Comparison of ENCODE assay signal across 15 cellular contexts in genomic region chr5:65938256-65938655, GRCh38. TPM values are rescaled to one million over a fixed set of nuclear protein-coding genes. Genes with fewer than 3 reads are reported as not detected.
DNase-seq lines count a peak whose midpoint lies in the region; ATAC-seq lines count a peak whose summit lies in the region.
"Had no signal": no experiment of that assay in that cellular context is flagged by ENCODE, and none has a peak within 500 bp of the region (broad histone marks: within the 10 kb centered on the region; RNA-seq: fewer than 3 reads in every experiment).

No MANE protein-coding gene starts in this region.

- H3K4me3 Mint-ChIP-seq in naive thymus-derived CD8-positive, alpha-beta T cell, result peak overlapping the region in 2 of 10 donors; percentile 10 to 15
- H3K4me3 Mint-ChIP-seq: activated CD4-positive, alpha-beta T cell treated with anti-CD3 and anti-CD28 coated beads, Interleukin-2, amount 10 ng/mL, durations not matched to agents 7 days and 5 days; T-helper 17 cell had no signal

- peaks cover 0 to 7% (median 0%) of the 10 kb centered on the region in 9 donors for H3K9me3 Mint-ChIP-seq in naive thymus-derived CD8-positive, alpha-beta T cell

- H3K27ac Mint-ChIP-seq in naive thymus-derived CD8-positive, alpha-beta T cell, result peak overlapping the region in 7 of 10 donors; percentile 15 to 79 (median 46)
- H3K27ac Mint-ChIP-seq: activated CD4-positive, alpha-beta T cell treated with anti-CD3 and anti-CD28 coated beads, Interleukin-2, amount 10 ng/mL, durations not matched to agents 7 days and 5 days; activated T-helper 2 cell treated with anti-CD3 and anti-CD28 coated beads, Interferon-gamma antibody, Interleukin-2, Interleukin-4, amounts not matched to agents 10 μg/mL and 5 μg/mL and 100 μg/mL, durations not matched to agents 14 hours and 24 hours and 36 hours; T-helper 17 cell had no signal

- peaks cover 0 to 39% (median 0%) of the 10 kb centered on the region in 3 donors for H3K36me3 Mint-ChIP-seq in naive thymus-derived CD8-positive, alpha-beta T cell

- POLR2A ChIA-PET in naive thymus-derived CD8-positive, alpha-beta T cell (lab: Charles Lee), result interaction anchor here (0.6 kb wide), 1 partner anchor 200 kb away, joined by 3 read pairs; no protein-coding TSS in a partner anchor

- DNase-seq in naive thymus-derived CD8-positive, alpha-beta T cell, result no peak
- no peak for DNase-seq in midbrain (lab: John Stamatoyannopoulos, UW)
- DNase-seq in NCI-H2196 treated with DMSO at 0.1 percent for 48 hours (lab: John Stamatoyannopoulos, UW; ENCODE audit: unreplicated experiment), result no peak
- DNase-seq in cerebellum (ENCODE audit: low spot score), result no peak
- DNase-seq in activated CD4-positive, alpha-beta T cell treated with anti-CD3 and anti-CD28 coated beads for 4 hours, result no peak
- DNase-seq: activated CD4-positive, alpha-beta T cell treated with anti-CD3 and anti-CD28 coated beads, Interleukin-2, amount 10 ng/mL, durations not matched to agents 7 days and 5 days; heart right ventricle; NCI-H345; T-helper 17 cell had no signal

- no peaks in the 10 kb centered on the region for H3K27me3 Mint-ChIP-seq in naive thymus-derived CD8-positive, alpha-beta T cell
- H3K27me3 Mint-ChIP-seq: activated CD4-positive, alpha-beta T cell treated with anti-CD3 and anti-CD28 coated beads, Interleukin-2, amount 10 ng/mL, durations not matched to agents 7 days and 5 days; T-helper 17 cell had no signal

- ATAC-seq in GM19324 (IDR thresholded peaks at IDR 0.05; ENCODE audit: low FRiP score, unreplicated experiment) (peak; percentile 92), HG02571 (IDR thresholded peaks at IDR 0.05; ENCODE audit: unreplicated experiment) (peak; percentile 87), HG03280 (IDR thresholded peaks at IDR 0.05; ENCODE audit: unreplicated experiment) (peak; percentile 58)
- ATAC-seq in naive thymus-derived CD8-positive, alpha-beta T cell, result no peak
- ATAC-seq: left lobe of liver, Panc1, T-helper 17 cell had no signal

- H3K4me1 Mint-ChIP-seq in naive thymus-derived CD8-positive, alpha-beta T cell, result peaks cover 17 to 66% (median 42%) of the 10 kb centered on the region in 4 donors

RNA-seq across cellular contexts. Expression of gene ERBIN, which starts 11.9 kb away (rescaled TPM):
- total RNA-seq in naive thymus-derived CD8-positive, alpha-beta T cell, result 100 to 1,000 TPM; 127 to 135 TPM
- polyA plus RNA-seq in naive thymus-derived CD8-positive, alpha-beta T cell, result 10 to 100 TPM; 50.3 to 53.8 (median 50.9) TPM
- 119 TPM for total RNA-seq in cerebellum

Comparison
In these comparisons a context has a peak if more than half of its experiments do, and no peak if none do; other contexts are left out.
1. ATAC-seq: peak in GM19324 (single experiment), HG02571 (single experiment) and HG03280 (single experiment); none in naive thymus-derived CD8-positive, alpha-beta T cell (0 of 2).